ENCODE assay signal across 15 cellular contexts in genomic region chr14:24843494-24843893, GRCh38.
DNase-seq lines count a peak whose midpoint lies in the region; ATAC-seq and TF ChIP-seq lines count a peak whose summit lies in the region.
"Had no signal": no experiment of that assay in that cellular context is flagged by ENCODE, and none has a peak within 500 bp of the region (broad histone marks: within the 10 kb centered on the region; RNA-seq: fewer than 3 reads in every experiment).

No MANE protein-coding gene starts in this region.

- no peaks in the 10 kb centered on the region for H3K9me3 Mint-ChIP-seq in Caco-2 (ENCODE audit: unreplicated experiment)
- H3K9me3 Mint-ChIP-seq: effector memory CD8-positive, alpha-beta T cell had no signal

- H3K4me3 ChIP-seq in fibroblast of villous mesenchyme (ENCODE audit: low read depth, low read length) (no peak overlapping the region), Caco-2 (ENCODE audit: low read depth, low read length) (no peak overlapping the region), thyroid gland (replicated peaks in 1 of 3) (no peak overlapping the region)
- H3K4me3 ChIP-seq: Peyer's patch, stomach had no signal

- intact Hi-C loops in Caco-2 (cut with micrococcal nuclease; ENCODE audit: unreplicated experiment), result no loop called here
- intact Hi-C loops in thyroid gland (cut with DNase I), result no loop called here

- no peak for TF ChIP-seq CTCF in fibroblast of villous mesenchyme (IDR thresholded peaks at IDR 0.05; ENCODE audit: insufficient read depth, low read depth, low read length)
- TF ChIP-seq CTCF in Caco-2 (IDR thresholded peaks at IDR 0.05; ENCODE audit: insufficient read depth in 1 of 2, low read depth in 1 of 2, low read length in 1 of 2, severe bottlenecking in 1 of 2, unreplicated experiment in 1 of 2), result no peak
- no peak for TF ChIP-seq CTCF in thyroid gland (IDR thresholded peaks at IDR 0.05)

- H3K27ac ChIP-seq in thyroid gland, result no peak overlapping the region
- H3K27ac ChIP-seq: stomach had no signal

- CTCF ChIA-PET in Caco-2 (lab: Charles Lee), result no interaction called here

- H3K4me1 ChIP-seq in Caco-2 (peaks cover 48% of the 10 kb centered on the region), thyroid gland (no peaks in the 10 kb centered on the region)

- POLR2A ChIA-PET in Caco-2 (lab: Charles Lee), result no interaction called here

- peaks cover 25% of the 10 kb centered on the region for H3K4me1 Mint-ChIP-seq in Caco-2 (ENCODE audit: low read depth, unreplicated experiment)

- H3K27me3 ChIP-seq in Caco-2 (replicated peaks; ENCODE audit: control insufficient read depth, insufficient read depth, low read length) (no peaks in the 10 kb centered on the region), thyroid gland (no peaks in the 10 kb centered on the region)
- H3K27me3 ChIP-seq: Peyer's patch, stomach had no signal

- no peak overlapping the region for H3K4me3 Mint-ChIP-seq in Caco-2 (ENCODE audit: unreplicated experiment)
- H3K4me3 Mint-ChIP-seq: effector memory CD8-positive, alpha-beta T cell had no signal

- 87 to 95% methylated on average over 2 of the region's 2 CpGs for WGBS in thyroid gland, 2 donors

- H3K36me3 ChIP-seq in Caco-2 (ENCODE audit: control insufficient read depth, insufficient read depth, low read length) (no peaks in the 10 kb centered on the region), thyroid gland (no peaks in the 10 kb centered on the region)
- H3K36me3 ChIP-seq: Peyer's patch, stomach had no signal

- TF ChIP-seq POLR2A in thyroid gland (IDR thresholded peaks at IDR 0.05), result no peak

- ATAC-seq in GM18868 (IDR thresholded peaks at IDR 0.05; ENCODE audit: unreplicated experiment) (peak; percentile 98), GM21737 (IDR thresholded peaks at IDR 0.05; ENCODE audit: unreplicated experiment) (peak; percentile 90), HG03378 (IDR thresholded peaks at IDR 0.05; ENCODE audit: unreplicated experiment) (peak; percentile 97)
- ATAC-seq: effector memory CD8-positive, alpha-beta T cell had no signal

- no peaks in the 10 kb centered on the region for H3K27me3 Mint-ChIP-seq in Caco-2 (ENCODE audit: insufficient read depth, unreplicated experiment)

- H3K9me3 ChIP-seq in Caco-2, result no peaks in the 10 kb centered on the region
- no peaks in the 10 kb centered on the region for H3K9me3 ChIP-seq in thyroid gland
- H3K9me3 ChIP-seq: Peyer's patch, stomach had no signal

- H3K27ac Mint-ChIP-seq in Caco-2 (ENCODE audit: unreplicated experiment), result no peak overlapping the region
- H3K27ac Mint-ChIP-seq: effector memory CD8-positive, alpha-beta T cell had no signal

- peak; percentile 34 for DNase-seq in fibroblast of villous mesenchyme (ENCODE audit: low read depth)
- DNase-seq in Caco-2, result no peak
- DNase-seq in thyroid gland, result no peak
- no peak for DNase-seq in inferior parietal cortex (ENCODE audit: extremely low spot score)
- DNase-seq in DMS79 (lab: John Stamatoyannopoulos, UW), result no peak
- DNase-seq: activated CD4-positive, alpha-beta T cell treated with anti-CD3 and anti-CD28 coated beads for 48 hours; effector memory CD8-positive, alpha-beta T cell; HCEC 1CT; NCI-H1092; stimulated activated CD4-positive, alpha-beta T cell treated with anti-CD3 and anti-CD28 coated beads, Interleukin-15, amount 100 ng/mL, for 24 hours; stomach had no signal

- BruUV-seq in Caco-2 (replicated peaks; lab: Mats Ljungman, UMichigan), result no TSS peak

- H3K36me3 Mint-ChIP-seq in Caco-2 (ENCODE audit: insufficient read depth, unreplicated experiment), result peaks cover 11% of the 10 kb centered on the region
